ENCODE assay signal across 8 cellular contexts in the genomic region with DNA sequence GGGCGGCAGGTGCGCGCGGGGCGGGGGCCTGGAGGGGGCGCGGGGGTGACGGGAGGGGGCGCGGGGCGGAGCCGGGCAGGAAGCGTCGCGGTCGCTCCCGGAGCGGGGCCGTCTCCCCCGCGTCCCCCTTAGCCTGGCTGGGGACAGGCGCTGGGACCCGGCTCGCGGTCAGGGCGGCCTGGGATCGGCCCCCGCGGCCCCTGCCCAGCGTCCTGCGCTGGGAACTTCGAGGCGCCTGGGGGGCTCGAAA.
A peak's percentile ranks its signal among the peaks of the same experiment; 100 is the strongest.
DNase-seq lines count a peak whose midpoint lies in the region; ATAC-seq and TF ChIP-seq lines count a peak whose summit lies in the region.

No MANE protein-coding gene starts in this region.

- DNase-seq in SK-N-MC (ENCODE audit: low read depth, low spot score) (no peak), spleen (no peak), SK-N-DZ (ENCODE audit: low spot score) (no peak), mucosa of descending colon (no peak), amygdala (lab: John Stamatoyannopoulos, UW) (no peak), caudate nucleus (lab: John Stamatoyannopoulos, UW) (no peak)

- H3K4me1 ChIP-seq in iPS-15b (ENCODE audit: control insufficient read depth, insufficient read depth, low read length) = peaks cover 17% of the 10 kb centered on the region
- peaks cover 16 to 38% (median 33%) of the 10 kb centered on the region in 6 donors for H3K4me1 ChIP-seq in spleen
- H3K4me1 ChIP-seq in mucosa of descending colon (ENCODE audit: low read depth) = peaks cover 18% of the 10 kb centered on the region

- no peaks in the 10 kb centered on the region for H3K36me3 ChIP-seq in SK-N-MC (ENCODE audit: insufficient read depth, low read length)
- H3K36me3 ChIP-seq in iPS-15b (ENCODE audit: control insufficient read depth, insufficient read depth, low read length) = peaks cover 3% of the 10 kb centered on the region
- no peaks in the 10 kb centered on the region for H3K36me3 ChIP-seq in spleen
- H3K36me3 ChIP-seq in mucosa of descending colon (ENCODE audit: low read depth) = no peaks in the 10 kb centered on the region

- H3K9ac ChIP-seq in SK-N-MC (ENCODE audit: insufficient read length) (no peak overlapping the region), iPS-15b (ENCODE audit: low read depth, low read length) (no peak overlapping the region)

- ATAC-seq in GM19023 (IDR thresholded peaks at IDR 0.05; ENCODE audit: unreplicated experiment) (peak; percentile 14), mucosa of descending colon (no peak)

- TF ChIP-seq CTCF in spleen (IDR thresholded peaks at IDR 0.05 in 8 of 11, conservative IDR thresholded peaks at IDR 0.05 in 3 of 11) (peak in 1 of 11 experiments; percentile 8), mucosa of descending colon (IDR thresholded peaks at IDR 0.05) (no peak)

- H3K27ac ChIP-seq in SK-N-MC = no peak overlapping the region
- H3K27ac ChIP-seq in spleen = peak overlapping the region in 1 of 8 donors; percentile 69
- no peak overlapping the region for H3K27ac ChIP-seq in caudate nucleus (ENCODE audit: low read depth, low read length)

- peaks cover 8% of the 10 kb centered on the region for H3K27me3 ChIP-seq in iPS-15b (ENCODE audit: control insufficient read depth, insufficient read depth, low read length)
- peaks cover 0 to 90% (median 35%) of the 10 kb centered on the region in 7 donors for H3K27me3 ChIP-seq in spleen (replicated peaks in 1 of 7)

- WGBS in spleen, 5 donors = 0 to 1% (median 0%) methylated on average over 2 to 34 of the region's 34 CpGs; no CpG with 5 or more reads in 1 of the 5 donors

- peak overlapping the region; percentile 74 for H3K4me3 ChIP-seq in SK-N-MC
- peak overlapping the region; percentile 65 for H3K4me3 ChIP-seq in iPS-15b (ENCODE audit: low read depth, low read length)
- H3K4me3 ChIP-seq in spleen = peak overlapping the region; percentile 25 to 73 (median 46)
- no peak overlapping the region for H3K4me3 ChIP-seq in mucosa of descending colon

- intact Hi-C loops in spleen (cut with DNase I; ENCODE audit: low total_unique reads) (no loop called here), mucosa of descending colon (cut with DNase I, micrococcal nuclease) (no loop called here)

- no peaks in the 10 kb centered on the region for H3K9me3 ChIP-seq in SK-N-MC (ENCODE audit: low read depth, low read length)
- H3K9me3 ChIP-seq in iPS-15b (ENCODE audit: control insufficient read depth, insufficient read depth, low read length) = no peaks in the 10 kb centered on the region
- H3K9me3 ChIP-seq in spleen = no peaks in the 10 kb centered on the region
- no peaks in the 10 kb centered on the region for H3K9me3 ChIP-seq in mucosa of descending colon

- TF ChIP-seq POLR2A in spleen (IDR thresholded peaks at IDR 0.05) = no peak
